Comparison of ENCODE assay signal across 8 cellular contexts in genomic region chr14:39426605-39427004, GRCh38. TPM values are rescaled to one million over a fixed set of nuclear protein-coding genes. Genes with fewer than 3 reads are reported as not detected.
DNase-seq lines count a peak whose midpoint lies in the region; ATAC-seq and TF ChIP-seq lines count a peak whose summit lies in the region.

No MANE protein-coding gene starts in this region.

- H3K9me2 ChIP-seq in Loucy (replicated peaks; ENCODE audit: low read depth, low read length): no peaks in the 10 kb centered on the region

- H3F3A ChIP-seq in Loucy (ENCODE audit: low read depth): no peaks in the 10 kb centered on the region

- H3K9me3 Mint-ChIP-seq in activated naive CD8-positive, alpha-beta T cell treated with anti-CD3 and anti-CD28 coated beads for 36 hours: no peaks in the 10 kb centered on the region
- H3K9me3 Mint-ChIP-seq in mesothelial cell of epicardium: no peaks in the 10 kb centered on the region

- peak overlapping the region; percentile 90 for H3K4me2 ChIP-seq in Loucy (ENCODE audit: low read depth, low read length, poor library complexity, severe bottlenecking)

- peak overlapping the region; percentile 56 for H3K4me3 ChIP-seq in Loucy (ENCODE audit: low read length, poor library complexity, severe bottlenecking)

- H3K9ac ChIP-seq in Loucy (ENCODE audit: low read depth, low read length, poor library complexity, severe bottlenecking): peak overlapping the region; percentile 41

- peaks cover 54% of the 10 kb centered on the region for H4K20me1 ChIP-seq in Loucy (ENCODE audit: insufficient read depth, low read length, poor library complexity, severe bottlenecking)

- DNase-seq in NCI-H1694 treated with DMSO at 0.1 percent for 48 hours (lab: John Stamatoyannopoulos, UW) (peak; percentile 31), NCI-H1694 (lab: John Stamatoyannopoulos, UW) (no peak), mesothelial cell of epicardium (ENCODE audit: low spot score in 2 of 2, unreplicated experiment in 2 of 2) (no peak), ecto neural progenitor cell (ENCODE audit: low spot score) (no peak)
- no peak for DNase-seq in activated naive CD8-positive, alpha-beta T cell treated with anti-CD3 and anti-CD28 coated beads for 36 hours
- no peak for DNase-seq in activated CD4-positive, CD25-positive, alpha-beta regulatory T cell (lab: John Stamatoyannopoulos, UW)

- TF ChIP-seq CTCF in Loucy (conservative IDR thresholded peaks at IDR 0.05; ENCODE audit: low read length) (peak; percentile 67), mesothelial cell of epicardium (IDR thresholded peaks at IDR 0.05; ENCODE audit: unreplicated experiment) (no peak)

- H3K79me2 ChIP-seq in Loucy (ENCODE audit: insufficient read depth, low read length): peaks cover 85% of the 10 kb centered on the region

- no peaks in the 10 kb centered on the region for H3K36me3 ChIP-seq in Loucy (ENCODE audit: insufficient read depth, low read length)

- H3K27me3 ChIP-seq in Loucy (ENCODE audit: insufficient read depth, low read length, poor library complexity, severe bottlenecking): no peaks in the 10 kb centered on the region

- H3K27ac Mint-ChIP-seq in activated naive CD8-positive, alpha-beta T cell treated with anti-CD3 and anti-CD28 coated beads for 36 hours: peak overlapping the region; percentile 21
- peak overlapping the region; percentile 47 for H3K27ac Mint-ChIP-seq in mesothelial cell of epicardium

- peaks cover 14% of the 10 kb centered on the region for H3K36me3 Mint-ChIP-seq in activated naive CD8-positive, alpha-beta T cell treated with anti-CD3 and anti-CD28 coated beads for 36 hours
- no peaks in the 10 kb centered on the region for H3K36me3 Mint-ChIP-seq in mesothelial cell of epicardium

- no peak for ATAC-seq in HG03045 (IDR thresholded peaks at IDR 0.05; ENCODE audit: unreplicated experiment)

- peak overlapping the region; percentile 27 for H3K4me3 Mint-ChIP-seq in activated naive CD8-positive, alpha-beta T cell treated with anti-CD3 and anti-CD28 coated beads for 36 hours
- no peak overlapping the region for H3K4me3 Mint-ChIP-seq in mesothelial cell of epicardium

- H3K9me3 ChIP-seq in Loucy (ENCODE audit: insufficient read depth, low read depth, low read length): no peaks in the 10 kb centered on the region

- H3K4me1 Mint-ChIP-seq in activated naive CD8-positive, alpha-beta T cell treated with anti-CD3 and anti-CD28 coated beads for 36 hours: peaks cover 62% of the 10 kb centered on the region
- H3K4me1 Mint-ChIP-seq in mesothelial cell of epicardium: peaks cover 24% of the 10 kb centered on the region

- H3K27me3 Mint-ChIP-seq in activated naive CD8-positive, alpha-beta T cell treated with anti-CD3 and anti-CD28 coated beads for 36 hours: no peaks in the 10 kb centered on the region
- no peaks in the 10 kb centered on the region for H3K27me3 Mint-ChIP-seq in mesothelial cell of epicardium (ENCODE audit: low read depth)

- H2AFZ ChIP-seq in Loucy (ENCODE audit: low read length): no peak overlapping the region

- peaks cover 54% of the 10 kb centered on the region for H3K4me1 ChIP-seq in Loucy (ENCODE audit: insufficient read depth, low read length, poor library complexity, severe bottlenecking)

RNA-seq across cellular contexts. Expression of gene FBXO33, which starts 5.6 kb away (rescaled TPM):
- total RNA-seq in activated naive CD8-positive, alpha-beta T cell treated with anti-CD3 and anti-CD28 coated beads for 36 hours: 10 to 100 TPM; 21.8 TPM
- 10.5 to 12.7 TPM (median 10.6 TPM) in 3 replicates for total RNA-seq in mesothelial cell of epicardium
